Comparison of ENCODE assay signal across 8 cellular contexts in the genomic region with DNA sequence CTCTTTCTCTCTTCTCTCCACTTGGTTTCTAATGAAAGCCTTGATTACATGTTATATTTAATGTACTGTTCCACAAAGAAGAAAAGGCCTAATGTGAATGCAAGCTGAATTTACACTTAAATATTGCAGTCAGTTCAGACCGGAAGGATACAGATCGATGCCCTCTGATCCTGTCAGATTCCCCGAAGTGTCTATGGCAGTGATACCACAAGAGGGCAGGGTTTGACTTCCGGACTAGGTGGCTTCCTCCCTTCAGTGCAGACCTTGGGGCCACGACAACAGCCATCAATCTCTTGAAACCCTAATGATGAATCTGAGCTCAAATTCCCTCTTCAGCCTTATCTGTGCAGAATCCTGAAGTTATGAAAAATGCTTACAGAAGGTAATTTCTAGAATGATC. TPM values are rescaled to one million over a fixed set of nuclear protein-coding genes. Genes with fewer than 3 reads are reported as not detected.
DNase-seq lines count a peak whose midpoint lies in the region; ATAC-seq and TF ChIP-seq lines count a peak whose summit lies in the region.

No MANE protein-coding gene starts in this region.

- no peak for TF ChIP-seq POLR2A in spleen (IDR thresholded peaks at IDR 0.05)

- H3K36me3 ChIP-seq in spleen = no peaks in the 10 kb centered on the region

- no peaks in the 10 kb centered on the region for H3K27me3 ChIP-seq in spleen (replicated peaks in 1 of 7)

- no peaks in the 10 kb centered on the region for H3K9me3 ChIP-seq in spleen

- peak; percentile 76 for TF ChIP-seq CTCF in 22Rv1 (IDR thresholded peaks at IDR 0.05)
- peak; percentile 55 for TF ChIP-seq CTCF in GM12873 (IDR thresholded peaks at IDR 0.05; ENCODE audit: insufficient read depth, low read depth, low read length, missing control alignments)
- peak in 6 of 11 experiments; percentile 23 to 42 (median 30) for TF ChIP-seq CTCF in spleen (IDR thresholded peaks at IDR 0.05 in 8 of 11, conservative IDR thresholded peaks at IDR 0.05 in 3 of 11)
- no peak for TF ChIP-seq CTCF in omental fat pad (IDR thresholded peaks at IDR 0.05)

- ATAC-seq in HG02610 (IDR thresholded peaks at IDR 0.05; ENCODE audit: unreplicated experiment) (peak; percentile 57), omental fat pad (ENCODE audit: low FRiP score) (no peak)

- peak; percentile 68 for DNase-seq in MV-4-11 (lab: John Stamatoyannopoulos, UW)
- peak; percentile 35 for DNase-seq in SKM-1 (lab: John Stamatoyannopoulos, UW; ENCODE audit: unreplicated experiment)
- DNase-seq in globus pallidus (ENCODE audit: low spot score) = peak; percentile 91
- DNase-seq in spleen = no peak
- no peak for DNase-seq in omental fat pad (ENCODE audit: low spot score)

- H3K4me3 ChIP-seq in spleen = no peak overlapping the region

- peaks cover 0 to 18% (median 0%) of the 10 kb centered on the region in 6 donors for H3K4me1 ChIP-seq in spleen

- intact Hi-C loops in spleen (cut with DNase I; ENCODE audit: low total_unique reads) = loop anchor here (10.0 kb wide), 1 partner anchor 342 kb away; no protein-coding TSS in a partner anchor

- WGBS in spleen, 5 donors = 18 to 33% (median 26%) methylated on average over 5 of the region's 5 CpGs

- H3K27ac ChIP-seq in 22Rv1 = no peak overlapping the region
- peak overlapping the region in 1 of 8 donors; percentile 6 for H3K27ac ChIP-seq in spleen

RNA-seq across cellular contexts. Expression of gene AGTR1, which starts 29.5 kb away (rescaled TPM):
- total RNA-seq in spleen (10 to 100 TPM in 3 of 7 donors, 1 to 10 TPM in 4; 4.3 to 24.7 (median 5.5) TPM), omental fat pad (100 to 1,000 TPM in 1 of 4 donors, 10 to 100 TPM in 3; 10.3 to 163 (median 47.1) TPM)
- 1 to 10 TPM in 1 of 3 donors, under 1 TPM in 2; 0.43 to 1.5 (median 0.99) TPM for polyA plus RNA-seq in spleen

Comparison
In these comparisons a context has a peak if more than half of its experiments do, and no peak if none do; other contexts are left out.
1. CTCF ChIP-seq: peak in 22Rv1 (single experiment), GM12873 (single experiment) and spleen (6 of 11); none in omental fat pad (0 of 3).
2. DNase-seq: peak in MV-4-11 (single experiment), SKM-1 (single experiment) and globus pallidus (single experiment); none in spleen (single experiment) and omental fat pad (single experiment).